8 cellular contexts compared by ENCODE assay signal in genomic region chr20:47354388-47354709, GRCh38. TPM values are rescaled to one million over a fixed set of nuclear protein-coding genes. Genes with fewer than 3 reads are reported as not detected.
DNase-seq lines count a peak whose midpoint lies in the region; ATAC-seq and TF ChIP-seq lines count a peak whose summit lies in the region.

No MANE protein-coding gene starts in this region.

- DNase-seq in CD8-positive, alpha-beta T cell = no peak
- no peak for DNase-seq in effector memory CD4-positive, alpha-beta T cell
- DNase-seq in ureter (ENCODE audit: low spot score) = no peak
- no peak for DNase-seq in SW 1271 (lab: John Stamatoyannopoulos, UW)
- no peak for DNase-seq in NK-92 treated with Interleukin-12 subunit alpha and Interleukin-12 subunit beta, amount 100 ng/mL, for 24 hours (lab: John Stamatoyannopoulos, UW)

- no peak for ATAC-seq in CD8-positive, alpha-beta T cell
- no peak for ATAC-seq in GM21717 (IDR thresholded peaks at IDR 0.05; ENCODE audit: unreplicated experiment)

- H3K4me3 Mint-ChIP-seq in CD8-positive, alpha-beta T cell = peak overlapping the region; percentile 82

- no peak for TF ChIP-seq CTCF in CD8-positive, alpha-beta T cell (IDR thresholded peaks at IDR 0.05)
- TF ChIP-seq CTCF in OCI-LY1 (IDR thresholded peaks at IDR 0.05; ENCODE audit: low read length) = no peak

- H3K4me1 ChIP-seq in CD8-positive, alpha-beta T cell (ENCODE audit: insufficient read depth, low read length) = peaks cover 91% of the 10 kb centered on the region
- peaks cover 85% of the 10 kb centered on the region for H3K4me1 ChIP-seq in OCI-LY1 (ENCODE audit: insufficient read depth, low read length, severe bottlenecking)
- peaks cover 58% of the 10 kb centered on the region for H3K4me1 ChIP-seq in effector memory CD4-positive, alpha-beta T cell (ENCODE audit: control insufficient read depth, insufficient read depth, low read length, poor library complexity, severe bottlenecking)
- peaks cover 76% of the 10 kb centered on the region for H3K4me1 ChIP-seq in neuron (ENCODE audit: insufficient read depth, low read length)

- intact Hi-C loops in CD8-positive, alpha-beta T cell (cut with DNase I, micrococcal nuclease) = loop anchor here (5.0 to 10.0 kb wide), 5 partner anchors 37 to 1920 kb away; partner anchors contain the start of genes ARFGEF2 (in 1 of the 2), CSE1L (in 1 of the 2), STAU1 (in 1 of the 2) and ZNFX1 (in 1 of the 2)

- CTCF ChIA-PET in CD8-positive, alpha-beta T cell (lab: Charles Lee) = interaction anchor here (1.1 to 7.7 kb wide), 4 partner anchors 11 to 266 kb away, joined by 3 to 87 read pairs (median 20); no protein-coding TSS in a partner anchor

- H3K9me2 ChIP-seq in OCI-LY1 (ENCODE audit: low read depth, low read length) = no peaks in the 10 kb centered on the region

- no peaks in the 10 kb centered on the region for H3K9me3 ChIP-seq in CD8-positive, alpha-beta T cell (ENCODE audit: low read length)
- H3K9me3 ChIP-seq in OCI-LY1 (ENCODE audit: low read length) (no peaks in the 10 kb centered on the region), neuron (ENCODE audit: low read length) (no peaks in the 10 kb centered on the region)
- no peaks in the 10 kb centered on the region for H3K9me3 ChIP-seq in effector memory CD4-positive, alpha-beta T cell (ENCODE audit: control insufficient read depth, low read length)

- H3K4me1 Mint-ChIP-seq in CD8-positive, alpha-beta T cell (ENCODE audit: low read depth) = peaks cover 32% of the 10 kb centered on the region

- H3K36me3 Mint-ChIP-seq in CD8-positive, alpha-beta T cell = peaks cover 9% of the 10 kb centered on the region

- peak overlapping the region; percentile 96 for H3K27ac Mint-ChIP-seq in CD8-positive, alpha-beta T cell

- H4K20me1 ChIP-seq in OCI-LY1 (ENCODE audit: insufficient read depth, low read length) = no peaks in the 10 kb centered on the region

- H3K27me3 Mint-ChIP-seq in CD8-positive, alpha-beta T cell (ENCODE audit: low read depth) = no peaks in the 10 kb centered on the region

- no peaks in the 10 kb centered on the region for H3K36me3 ChIP-seq in CD8-positive, alpha-beta T cell (ENCODE audit: insufficient read depth, low read length)
- peaks cover 39% of the 10 kb centered on the region; the same call in 1 of the 2 replicates for H3K36me3 ChIP-seq in OCI-LY1 (ENCODE audit: insufficient read depth, low read length)
- peaks cover 3% of the 10 kb centered on the region for H3K36me3 ChIP-seq in effector memory CD4-positive, alpha-beta T cell (ENCODE audit: control insufficient read depth, insufficient read depth, low read length)
- H3K36me3 ChIP-seq in neuron (ENCODE audit: insufficient read depth, low read length) = peaks cover 4% of the 10 kb centered on the region

- peak overlapping the region; percentile 77 for H3K4me2 ChIP-seq in OCI-LY1 (ENCODE audit: low read length)

- POLR2A ChIA-PET in CD8-positive, alpha-beta T cell (lab: Charles Lee) = interaction anchor here (1.2 kb wide), 1 partner anchor 11 kb away, joined by 4 read pairs; no protein-coding TSS in a partner anchor

- no peaks in the 10 kb centered on the region for H3F3A ChIP-seq in OCI-LY1 (ENCODE audit: insufficient read depth, low read length)

- no peaks in the 10 kb centered on the region for H3K27me3 ChIP-seq in CD8-positive, alpha-beta T cell (ENCODE audit: insufficient read depth, low read length)
- H3K27me3 ChIP-seq in OCI-LY1 (ENCODE audit: insufficient read depth, low read length) = no peaks in the 10 kb centered on the region
- no peaks in the 10 kb centered on the region for H3K27me3 ChIP-seq in effector memory CD4-positive, alpha-beta T cell (replicated peaks; ENCODE audit: control insufficient read depth, insufficient read depth, low read length, poor library complexity, severe bottlenecking)
- no peaks in the 10 kb centered on the region for H3K27me3 ChIP-seq in neuron (ENCODE audit: insufficient read depth, low read length)

- peaks cover 71% of the 10 kb centered on the region for H3K79me2 ChIP-seq in OCI-LY1 (ENCODE audit: insufficient read depth, low read length)

- H2AFZ ChIP-seq in OCI-LY1 (ENCODE audit: low read length) = no peak overlapping the region
- H2AFZ ChIP-seq in neuron (ENCODE audit: low read depth, low read length) = no peak overlapping the region

- peak overlapping the region; percentile 7 for H3K27ac ChIP-seq in CD8-positive, alpha-beta T cell (ENCODE audit: low read depth, low read length)
- peak overlapping the region; percentile 100 for H3K27ac ChIP-seq in OCI-LY1 (ENCODE audit: low read depth, low read length, poor library complexity, severe bottlenecking)
- H3K27ac ChIP-seq in effector memory CD4-positive, alpha-beta T cell (ENCODE audit: insufficient read depth, low read length, poor library complexity, severe bottlenecking) = peak overlapping the region; percentile 6

- no peaks in the 10 kb centered on the region for H3K9me3 Mint-ChIP-seq in CD8-positive, alpha-beta T cell

- peak overlapping the region; percentile 99 for H3K9ac ChIP-seq in OCI-LY1 (ENCODE audit: low read length)

- peak overlapping the region; percentile 55 for H3K4me3 ChIP-seq in CD8-positive, alpha-beta T cell (ENCODE audit: low read depth, low read length)
- H3K4me3 ChIP-seq in OCI-LY1 (ENCODE audit: low read depth, low read length, poor library complexity, severe bottlenecking) (peak overlapping the region; percentile 87), neuron (ENCODE audit: low read length) (peak overlapping the region; percentile 83)
- H3K4me3 ChIP-seq in effector memory CD4-positive, alpha-beta T cell (ENCODE audit: insufficient read depth, low read depth, low read length, poor library complexity, severe bottlenecking) = peak overlapping the region; percentile 38

RNA-seq across cellular contexts. Expression of gene ZMYND8, which starts 2.1 kb away (rescaled TPM):
- total RNA-seq in CD8-positive, alpha-beta T cell = 10 to 100 TPM; 23.2 to 27.0 TPM
- 113 TPM for total RNA-seq in ureter

Comparison
In these comparisons a context has a peak if more than half of its experiments do, and no peak if none do; other contexts are left out.
1. H3K27ac ChIP-seq: peak in every context shown above with its lines; median percentile 100 in OCI-LY1; 7 in CD8-positive, alpha-beta T cell; 6 in effector memory CD4-positive, alpha-beta T cell.